Comparison of ENCODE assay signal across 7 cellular contexts in the genomic region with DNA sequence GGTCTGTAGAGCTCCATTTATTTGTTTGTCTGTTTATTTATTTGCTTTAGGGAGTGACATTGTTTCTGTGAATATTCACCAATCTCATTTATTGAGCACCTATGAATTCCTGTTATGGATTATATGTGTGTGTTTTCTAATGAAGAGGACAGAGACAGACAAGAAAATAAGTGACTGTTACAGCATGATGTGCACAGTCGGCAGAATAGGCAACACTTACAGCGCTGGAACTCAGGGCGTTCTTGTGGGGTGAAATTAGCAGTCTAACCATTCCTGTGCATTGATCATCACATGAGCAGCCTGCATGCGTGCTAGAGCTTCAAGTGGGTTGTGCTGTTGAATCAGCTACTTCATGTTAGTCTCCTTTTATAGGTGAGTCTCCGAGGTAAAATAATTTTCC.
"Had no signal": no experiment of that assay in that cellular context is flagged by ENCODE, and none has a peak within 500 bp of the region (broad histone marks: within the 10 kb centered on the region; RNA-seq: fewer than 3 reads in every experiment).

No MANE protein-coding gene starts in this region.

- DNase-seq: Karpas-422, Kasumi-1, KBM-7, KG1 had no signal

- FAIRE-seq: K562 had no signal

- H3K4me2 ChIP-seq: KMS-11 had no signal

- H3K4me3 ChIP-seq: K562 had no signal

- H3K9ac ChIP-seq: KMS-11 had no signal

- ATAC-seq: K562 had no signal

- H3K27ac ChIP-seq: HL-60, KMS-11 had no signal
